27 cellular contexts compared by ENCODE assay signal in genomic region chr4:47945930-47946726, GRCh38. TPM values are rescaled to one million over a fixed set of nuclear protein-coding genes. Genes with fewer than 3 reads are reported as not detected.
DNase-seq lines count a peak whose midpoint lies in the region; ATAC-seq and TF ChIP-seq lines count a peak whose summit lies in the region.
"Had no signal": no experiment of that assay in that cellular context is flagged by ENCODE, and none has a peak within 500 bp of the region (broad histone marks: within the 10 kb centered on the region; RNA-seq: fewer than 3 reads in every experiment).

No MANE protein-coding gene starts in this region.

- H3K27me3 Mint-ChIP-seq in endothelial cell (ENCODE audit: unreplicated experiment) (peaks cover 2% of the 10 kb centered on the region), neural progenitor cell (ENCODE audit: insufficient read depth, low read depth) (no peaks in the 10 kb centered on the region)
- H3K27me3 Mint-ChIP-seq: activated CD8-positive, alpha-beta T cell treated with anti-CD3 and anti-CD28 coated beads for 36 hours had no signal

- H3K4me2 ChIP-seq in OCI-LY7 (ENCODE audit: low read length) (no peak overlapping the region), neural progenitor cell (no peak overlapping the region)
- H3K4me2 ChIP-seq: BLaER1 treated with 17β-estradiol and CSF1 and Interleukin-3, amounts not matched to agents 10 nM and 100 nM had no signal

- H3K27ac Mint-ChIP-seq in endothelial cell (ENCODE audit: unreplicated experiment): no peak overlapping the region
- H3K27ac Mint-ChIP-seq in neural progenitor cell: no peak overlapping the region
- H3K27ac Mint-ChIP-seq: activated CD8-positive, alpha-beta T cell treated with anti-CD3 and anti-CD28 coated beads for 36 hours; activated naive CD8-positive, alpha-beta T cell treated with anti-CD3 and anti-CD28 coated beads, Interleukin-2, amount 50 U/mL, for 24 hours; brain; effector memory CD8-positive, alpha-beta T cell; IgD-negative memory B cell; nephron had no signal

- H3K4me3 ChIP-seq in GM12864 (ENCODE audit: low read depth, low read length): no peak overlapping the region
- H3K4me3 ChIP-seq in OCI-LY7 (ENCODE audit: low read depth, low read length, poor library complexity, severe bottlenecking): no peak overlapping the region
- no peak overlapping the region for H3K4me3 ChIP-seq in neural progenitor cell
- H3K4me3 ChIP-seq: BLaER1 treated with 17β-estradiol and CSF1 and Interleukin-3, amounts not matched to agents 10 nM and 100 nM; colonic mucosa; left ventricle myocardium inferior had no signal

- intact Hi-C loops in OCI-LY7 (cut with micrococcal nuclease; ENCODE audit: unreplicated experiment): no loop called here

- no peaks in the 10 kb centered on the region for H3K4me1 ChIP-seq in OCI-LY7 (ENCODE audit: insufficient read depth, low read length, poor library complexity, severe bottlenecking)
- peaks cover 25% of the 10 kb centered on the region for H3K4me1 ChIP-seq in neural progenitor cell
- H3K4me1 ChIP-seq: BLaER1 treated with 17β-estradiol and CSF1 and Interleukin-3, amounts not matched to agents 10 nM and 100 nM; colonic mucosa; left ventricle myocardium inferior; parathyroid adenoma had no signal

- no TSS peak for BruUV-seq in OCI-LY7 (replicated peaks; lab: Mats Ljungman, UMichigan)

- H3K9me3 Mint-ChIP-seq in endothelial cell (ENCODE audit: unreplicated experiment) (no peaks in the 10 kb centered on the region), neural progenitor cell (no peaks in the 10 kb centered on the region)
- H3K9me3 Mint-ChIP-seq: activated CD8-positive, alpha-beta T cell treated with anti-CD3 and anti-CD28 coated beads for 36 hours; activated naive CD8-positive, alpha-beta T cell treated with anti-CD3 and anti-CD28 coated beads, Interleukin-2, amount 50 U/mL, for 24 hours; brain; effector memory CD8-positive, alpha-beta T cell; nephron had no signal

- H3F3A ChIP-seq in neural progenitor cell (ENCODE audit: low read depth): peaks cover 7% of the 10 kb centered on the region

- H3K79me2 ChIP-seq in OCI-LY7 (ENCODE audit: insufficient read depth, low read depth, low read length) (no peaks in the 10 kb centered on the region), neural progenitor cell (ENCODE audit: low read depth) (no peaks in the 10 kb centered on the region)
- H3K79me2 ChIP-seq: parathyroid adenoma had no signal

- H3K36me3 ChIP-seq in OCI-LY7 (ENCODE audit: insufficient read depth, low read length): no peaks in the 10 kb centered on the region
- H3K36me3 ChIP-seq in neural progenitor cell: no peaks in the 10 kb centered on the region
- H3K36me3 ChIP-seq: colonic mucosa, left ventricle myocardium inferior had no signal

- DNase-seq in GM12864 (ENCODE audit: low read depth) (no peak), OCI-LY7 (ENCODE audit: low spot score) (no peak), endothelial cell (ENCODE audit: low spot score) (no peak), neural progenitor cell (ENCODE audit: low spot score) (no peak), SKM-1 (lab: John Stamatoyannopoulos, UW; ENCODE audit: unreplicated experiment) (no peak)
- DNase-seq: activated CD8-positive, alpha-beta T cell treated with anti-CD3 and anti-CD28 coated beads for 36 hours; activated gamma-delta T cell; activated naive CD8-positive, alpha-beta T cell treated with anti-CD3 and anti-CD28 coated beads, Interleukin-2, amount 50 U/mL, for 24 hours; colonic mucosa; effector memory CD8-positive, alpha-beta T cell; head of caudate nucleus; left ventricle myocardium inferior; NCI-H1417 treated with DMSO at 0.1 percent for 48 hours; NCI-H510A; NK-92 treated with Interleukin-12 subunit alpha and Interleukin-12 subunit beta, amount 100 ng/mL, for 24 hours; RPMI8226; stimulated activated CD8-positive, alpha-beta memory T cell treated with anti-CD3 and anti-CD28 coated beads, Interleukin-4, amount 100 ng/mL, for 48 hours had no signal

- H3K27ac ChIP-seq in OCI-LY7 (ENCODE audit: low read depth, low read length, poor library complexity, severe bottlenecking) (no peak overlapping the region), neural progenitor cell (no peak overlapping the region)
- H3K27ac ChIP-seq: BLaER1 treated with 17β-estradiol and CSF1 and Interleukin-3, amounts not matched to agents 10 nM and 100 nM; colonic mucosa; left ventricle myocardium inferior; parathyroid adenoma had no signal

- H3K27me3 ChIP-seq in neural progenitor cell: no peaks in the 10 kb centered on the region
- H3K27me3 ChIP-seq: BLaER1 treated with 17β-estradiol and CSF1 and Interleukin-3, amounts not matched to agents 10 nM and 100 nM; colonic mucosa had no signal

- H4K20me1 ChIP-seq in OCI-LY7 (ENCODE audit: insufficient read depth, low read length) (no peaks in the 10 kb centered on the region), neural progenitor cell (ENCODE audit: low read depth) (no peaks in the 10 kb centered on the region)
- H4K20me1 ChIP-seq: BLaER1 treated with 17β-estradiol and CSF1 and Interleukin-3, amounts not matched to agents 10 nM and 100 nM had no signal

- H3K4me1 Mint-ChIP-seq in endothelial cell (ENCODE audit: unreplicated experiment) (no peaks in the 10 kb centered on the region), neural progenitor cell (peaks cover 4% of the 10 kb centered on the region)
- H3K4me1 Mint-ChIP-seq: activated naive CD8-positive, alpha-beta T cell treated with anti-CD3 and anti-CD28 coated beads, Interleukin-2, amount 50 U/mL, for 24 hours; brain; IgD-negative memory B cell; nephron had no signal

- peak; percentile 42 for TF ChIP-seq CTCF in GM12864 (IDR thresholded peaks at IDR 0.05; ENCODE audit: low read depth, low read length, missing control alignments)
- peak; percentile 26; the same call in 1 of the 2 replicates for TF ChIP-seq CTCF in OCI-LY7 (conservative IDR thresholded peaks at IDR 0.05; ENCODE audit: low read length)
- TF ChIP-seq CTCF in endothelial cell (IDR thresholded peaks at IDR 0.05; ENCODE audit: unreplicated experiment): peak; percentile 19
- peak; percentile 6 for TF ChIP-seq CTCF in neural progenitor cell (IDR thresholded peaks at IDR 0.05)

- no peaks in the 10 kb centered on the region for H3K9me3 ChIP-seq in OCI-LY7 (ENCODE audit: low read length)
- H3K9me3 ChIP-seq in neural progenitor cell (ENCODE audit: low read depth): no peaks in the 10 kb centered on the region
- H3K9me3 ChIP-seq: colonic mucosa, left ventricle myocardium inferior had no signal

- H3K9me2 ChIP-seq in OCI-LY7 (ENCODE audit: insufficient read depth, low read length): no peaks in the 10 kb centered on the region

- H2AFZ ChIP-seq in OCI-LY7 (ENCODE audit: low read length) (no peak overlapping the region), neural progenitor cell (replicated peaks) (no peak overlapping the region)
- H2AFZ ChIP-seq: parathyroid adenoma had no signal

- no peak overlapping the region for H3K4me3 Mint-ChIP-seq in endothelial cell (ENCODE audit: unreplicated experiment)
- no peak overlapping the region for H3K4me3 Mint-ChIP-seq in neural progenitor cell
- H3K4me3 Mint-ChIP-seq: activated CD8-positive, alpha-beta T cell treated with anti-CD3 and anti-CD28 coated beads for 36 hours; activated naive CD8-positive, alpha-beta T cell treated with anti-CD3 and anti-CD28 coated beads, Interleukin-2, amount 50 U/mL, for 24 hours; brain; effector memory CD8-positive, alpha-beta T cell; IgD-negative memory B cell; nephron had no signal

- no peak overlapping the region for H3K9ac ChIP-seq in neural progenitor cell
- H3K9ac ChIP-seq: BLaER1 treated with 17β-estradiol and CSF1 and Interleukin-3, amounts not matched to agents 10 nM and 100 nM; parathyroid adenoma had no signal

- CTCF ChIA-PET in OCI-LY7 (lab: Charles Lee; ENCODE audit: unreplicated experiment): no interaction called here

- H3K36me3 Mint-ChIP-seq in endothelial cell (ENCODE audit: low read depth, unreplicated experiment): no peaks in the 10 kb centered on the region
- H3K36me3 Mint-ChIP-seq in neural progenitor cell: no peaks in the 10 kb centered on the region
- H3K36me3 Mint-ChIP-seq: brain, IgD-negative memory B cell had no signal

- ATAC-seq in HG03460 (IDR thresholded peaks at IDR 0.05; ENCODE audit: unreplicated experiment) (no peak), HG03439 (IDR thresholded peaks at IDR 0.05; ENCODE audit: unreplicated experiment) (no peak), HG02763 (IDR thresholded peaks at IDR 0.05; ENCODE audit: unreplicated experiment) (no peak)
- ATAC-seq: activated CD4-positive, CD25-positive, alpha-beta regulatory T cell treated with anti-CD3 and anti-CD28 coated beads, Interleukin-2, amount 50 U/mL, for 24 hours; activated CD8-positive, alpha-beta T cell treated with anti-CD3 and anti-CD28 coated beads for 36 hours; activated naive CD8-positive, alpha-beta T cell treated with anti-CD3 and anti-CD28 coated beads, Interleukin-2, amount 50 U/mL, for 24 hours; effector memory CD8-positive, alpha-beta T cell; sciatic nerve had no signal

- POLR2A ChIA-PET in OCI-LY7 (lab: Charles Lee): interaction anchor here (1.0 kb wide), 1 partner anchor 260 kb away, joined by 3 read pairs; no protein-coding TSS in a partner anchor

RNA-seq across cellular contexts. Expression of gene NFXL1, which starts 31.7 kb away (rescaled TPM):
- 17.7 and 17.9 TPM in 2 replicates for total RNA-seq in OCI-LY7 (2014; rRNA removed; shearing (Covaris generic))
- total RNA-seq in OCI-LY7 (2022) (26.4 and 28.4 TPM in 2 replicates), endothelial cell (ENCODE audit: unreplicated experiment) (20.0 TPM), neural progenitor cell (ENCODE audit: low replicate concordance) (18.1 and 33.2 TPM in 2 replicates)
